ENCODE assay signal across 22 cellular contexts in the genomic region with DNA sequence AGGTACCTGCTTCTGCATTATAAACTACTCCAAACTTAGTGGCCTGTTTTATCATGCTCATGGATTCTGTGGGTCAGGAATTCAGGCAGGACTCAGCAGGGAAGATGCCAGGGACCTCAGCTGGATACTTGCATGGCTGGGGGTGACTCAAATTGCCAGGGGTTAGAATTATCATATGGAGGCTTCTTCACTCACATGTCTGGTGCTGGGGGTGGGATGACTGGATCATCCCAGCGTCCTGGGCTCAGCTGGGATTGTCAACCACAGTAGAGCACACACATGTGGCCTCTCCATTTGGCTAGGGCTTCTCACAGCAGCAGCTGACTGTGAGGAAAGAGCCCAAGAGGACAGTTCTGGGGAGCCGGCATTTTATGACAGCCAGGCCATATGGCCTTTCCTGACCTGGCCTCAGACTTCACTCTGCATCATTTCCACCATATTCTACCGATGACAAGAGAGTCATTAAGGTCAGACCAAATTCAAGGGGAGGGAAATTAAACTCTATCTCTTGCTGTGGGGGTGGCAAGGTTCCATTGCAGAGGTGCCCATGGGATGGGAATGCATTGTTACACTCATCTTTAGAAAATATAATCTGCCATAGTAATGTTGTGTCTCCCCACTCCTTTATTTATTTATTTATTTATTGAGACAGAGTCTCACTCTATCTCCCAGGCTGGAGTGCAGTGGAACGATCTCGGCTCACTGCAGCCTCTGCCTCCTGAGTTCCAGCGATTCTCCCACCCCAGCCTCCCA. TPM values are rescaled to one million over a fixed set of nuclear protein-coding genes. Genes with fewer than 3 reads are reported as not detected.
DNase-seq lines count a peak whose midpoint lies in the region; ATAC-seq and TF ChIP-seq lines count a peak whose summit lies in the region.
"Had no signal": no experiment of that assay in that cellular context is flagged by ENCODE, and none has a peak within 500 bp of the region (broad histone marks: within the 10 kb centered on the region; RNA-seq: fewer than 3 reads in every experiment).

No MANE protein-coding gene starts in this region.

- H3K27me3 Mint-ChIP-seq in neural progenitor cell (ENCODE audit: insufficient read depth, low read depth) = peaks cover 13% of the 10 kb centered on the region
- H3K27me3 Mint-ChIP-seq: CD4-positive, alpha-beta memory T cell had no signal

- no peak overlapping the region for H2BK15ac ChIP-seq in IMR-90 (ENCODE audit: low read depth, low read length)

- peaks cover 0 to 5% of the 10 kb centered on the region in 2 experiments; a peak in 1 of 4 replicates for H3K79me1 ChIP-seq in IMR-90 (ENCODE audit: low read depth in 1 of 2, low read length in 2 of 2)

- no peak overlapping the region for H3K4me3 Mint-ChIP-seq in neural progenitor cell
- H3K4me3 Mint-ChIP-seq: CD4-positive, alpha-beta memory T cell had no signal

- H3K9me3 Mint-ChIP-seq in neural progenitor cell = no peaks in the 10 kb centered on the region

- no TSS peak for BruUV-seq in IMR-90 (replicated peaks; lab: Mats Ljungman, UMichigan)

- DNase-seq in ELR (ENCODE audit: low read depth) (peak; percentile 30), IMR-90 (peak; percentile 19), foreskin fibroblast (peak; percentile 16 to 54), neural progenitor cell (ENCODE audit: low spot score) (no peak), LoVo (ENCODE audit: low spot score) (no peak), left cardiac atrium (no peak)
- DNase-seq in stimulated activated naive CD4-positive, alpha-beta T cell treated with Interleukin-2 at 50 U/mL for 16 hours (lab: John Stamatoyannopoulos, UW) = no peak
- DNase-seq: Caco-2; CD4-positive, alpha-beta memory T cell; DND-41; GDM1; NCI-H1105; NCI-H146; NCI-H2029; NCI-H446; NCI-H526; OCI-M1 had no signal

- no peak overlapping the region for H3K4me2 ChIP-seq in IMR-90 (ENCODE audit: low read depth, low read length)
- H3K4me2 ChIP-seq in neural progenitor cell = no peak overlapping the region
- H3K4me2 ChIP-seq: BLaER1 had no signal

- dilution Hi-C loops in IMR-90 (cut with HindIII; ENCODE audit: low sequenced_read_pairs, unreplicated experiment) = no loop called here

- in situ Hi-C loops in IMR-90 (cut with MboI; ENCODE audit: low sequenced_read_pairs) = no loop called here

- no CpG with 5 or more reads among the region's 6 CpGs for WGBS in IMR-90 (ENCODE audit: extremely low coverage in 2 of 2, insufficient read length in 1 of 2), 2 experiments

- intact Hi-C loops in IMR-90 (cut with micrococcal nuclease) = no loop called here
- intact Hi-C loops in left cardiac atrium (cut with DNase I) = no loop called here

- no peaks in the 10 kb centered on the region for H3K9me3 ChIP-seq in IMR-90 (ENCODE audit: control insufficient read depth, insufficient read depth, low read length)
- H3K9me3 ChIP-seq in neural progenitor cell (ENCODE audit: low read depth) = no peaks in the 10 kb centered on the region
- H3K9me3 ChIP-seq: BLaER1, Caco-2 had no signal

- H3K79me2 ChIP-seq in neural progenitor cell (ENCODE audit: low read depth) = no peaks in the 10 kb centered on the region

- H2BK20ac ChIP-seq in IMR-90 (ENCODE audit: low read depth, low read length) = no peak overlapping the region

- no peak for ATAC-seq in IMR-90 (ENCODE audit: low read depth)
- ATAC-seq in left cardiac atrium = no peak
- no peak for ATAC-seq in HG02938 (IDR thresholded peaks at IDR 0.05; ENCODE audit: unreplicated experiment)
- ATAC-seq: Right ventricle myocardium inferior had no signal

- H4K5ac ChIP-seq in IMR-90 (ENCODE audit: low read depth, low read length) = no peak overlapping the region

- no peak overlapping the region for H3K18ac ChIP-seq in IMR-90 (ENCODE audit: low read depth, low read length)

- no peak overlapping the region for H3K56ac ChIP-seq in IMR-90 (ENCODE audit: extremely low read depth, insufficient read depth, low read length)

- no peak overlapping the region for H4K91ac ChIP-seq in IMR-90 (ENCODE audit: insufficient read depth, low read depth, low read length)

- H3K9me1 ChIP-seq in IMR-90 (ENCODE audit: insufficient read depth, low read length) = peaks cover 9% of the 10 kb centered on the region

- peaks cover 6% of the 10 kb centered on the region for H3K4me1 Mint-ChIP-seq in neural progenitor cell

- POLR2A ChIA-PET in IMR-90 (lab: Charles Lee; ENCODE audit: unreplicated experiment) = no interaction called here

- H4K8ac ChIP-seq in IMR-90 (ENCODE audit: low read depth in 2 of 2, low read length in 2 of 2) = no peak overlapping the region

- H2AFZ ChIP-seq in IMR-90 (replicated peaks; ENCODE audit: low read length, poor library complexity) (no peak overlapping the region), neural progenitor cell (replicated peaks) (no peak overlapping the region)

- H2BK120ac ChIP-seq in IMR-90 (ENCODE audit: low read depth, low read length) = no peak overlapping the region

- CTCF ChIA-PET in IMR-90 (lab: Yijun Ruan, JAX) = no interaction called here

- no peaks in the 10 kb centered on the region for H3K36me3 Mint-ChIP-seq in neural progenitor cell

- no peak overlapping the region for H3K4ac ChIP-seq in IMR-90 (ENCODE audit: low read depth, low read length)

- peaks cover 3% of the 10 kb centered on the region; the same call in 1 of the 2 replicates for H3K4me1 ChIP-seq in IMR-90 (ENCODE audit: control insufficient read depth, insufficient read depth, low read length)
- H3K4me1 ChIP-seq in neural progenitor cell = no peaks in the 10 kb centered on the region

- no peak overlapping the region for H2BK5ac ChIP-seq in IMR-90 (ENCODE audit: low read depth, low read length, poor library complexity, severe bottlenecking)

- H3K9ac ChIP-seq in IMR-90 (ENCODE audit: low read depth, low read length) (no peak overlapping the region), neural progenitor cell (no peak overlapping the region)
- H3K9ac ChIP-seq: BLaER1 had no signal

- TF ChIP-seq CTCF in IMR-90 (conservative IDR thresholded peaks at IDR 0.05; ENCODE audit: low read depth, low read length) (no peak), foreskin fibroblast (IDR thresholded peaks at IDR 0.05; ENCODE audit: low read depth, low read length) (no peak), neural progenitor cell (IDR thresholded peaks at IDR 0.05) (no peak)

- H3K27me3 ChIP-seq in IMR-90 (ENCODE audit: control insufficient read depth, insufficient read depth, low read length) (no peaks in the 10 kb centered on the region), neural progenitor cell (no peaks in the 10 kb centered on the region)
- H3K27me3 ChIP-seq: BLaER1 had no signal

- 0 out of 2 replicates have a peak overlapping the region, but pooled peaks have one; percentile 8 for H2AK5ac ChIP-seq in IMR-90 (ENCODE audit: low read depth, low read length)

- H3F3A ChIP-seq in neural progenitor cell (ENCODE audit: low read depth) = peaks cover 12% of the 10 kb centered on the region

- H3K36me3 ChIP-seq in IMR-90 (ENCODE audit: control insufficient read depth, insufficient read depth, low read length) (no peaks in the 10 kb centered on the region), neural progenitor cell (no peaks in the 10 kb centered on the region)
- H3K36me3 ChIP-seq: BLaER1 had no signal

- H3K23ac ChIP-seq in IMR-90 (ENCODE audit: low read depth, low read length) = no peak overlapping the region

- H3K4me3 ChIP-seq in IMR-90 (ENCODE audit: insufficient read depth, low read depth, low read length) (no peak overlapping the region), foreskin fibroblast (ENCODE audit: low read depth in 1 of 2, low read length in 2 of 2) (no peak overlapping the region), neural progenitor cell (no peak overlapping the region)
- H3K4me3 ChIP-seq: BLaER1 had no signal

- H2AK9ac ChIP-seq in IMR-90 (replicated peaks; ENCODE audit: low read depth, low read length, poor library complexity) = no peak overlapping the region

- H3K27ac Mint-ChIP-seq in neural progenitor cell = peak overlapping the region; percentile 43
- H3K27ac Mint-ChIP-seq: CD4-positive, alpha-beta memory T cell had no signal

- no peak for TF ChIP-seq RAD21 in IMR-90 (IDR thresholded peaks at IDR 0.05; ENCODE audit: low read length)

- H3K27ac ChIP-seq in IMR-90 (ENCODE audit: insufficient read depth, low read length) (no peak overlapping the region), neural progenitor cell (no peak overlapping the region)
- H3K27ac ChIP-seq: BLaER1 had no signal

- H3K14ac ChIP-seq in IMR-90 (replicated peaks; ENCODE audit: low read depth, low read length) = no peak overlapping the region

- no peaks in the 10 kb centered on the region for H4K20me1 ChIP-seq in IMR-90 (ENCODE audit: insufficient read depth, low read length)
- H4K20me1 ChIP-seq in neural progenitor cell (ENCODE audit: low read depth) = no peaks in the 10 kb centered on the region
- H4K20me1 ChIP-seq: BLaER1 had no signal

- no peak for TF ChIP-seq POLR2A in IMR-90 (IDR thresholded peaks at IDR 0.05; ENCODE audit: low read depth, low read length)

RNA-seq across cellular contexts. Expression of gene GRK6, which starts 5.3 kb away (rescaled TPM):
- total RNA-seq in IMR-90 (2012; rRNA removed) = 30.1 and 35.0 TPM in 2 replicates
- polyA plus RNA-seq in IMR-90 (2012; rRNA removed) = 25.3 and 30.1 TPM in 2 replicates
- 29.1 and 34.2 TPM in 2 replicates for polyA plus RNA-seq in IMR-90 (2012; cell fraction: cytosol; rRNA removed)
- polyA plus RNA-seq in IMR-90 (2012; cell fraction: nucleus; rRNA removed; ENCODE audit: low replicate concordance) = 23.2 and 34.3 TPM in 2 replicates
- total RNA-seq in neural progenitor cell (ENCODE audit: low replicate concordance) = 24.0 and 50.6 TPM in 2 replicates
- total RNA-seq in left cardiac atrium = 10 to 100 TPM; 14.6 to 20.1 TPM

RNA-seq across cellular contexts. Expression of gene F12, which starts 11.9 kb away (rescaled TPM):
- total RNA-seq in IMR-90 (2012; rRNA removed) (0.36 and 0.56 TPM in 2 replicates), neural progenitor cell (ENCODE audit: low replicate concordance) (2.0 TPM in 1 of 2 replicates, not detected in the other), left cardiac atrium (under 1 TPM; 0.27 to 0.39 TPM)
- polyA plus RNA-seq in IMR-90 (2012; rRNA removed) = 1.2 and 1.4 TPM in 2 replicates
- polyA plus RNA-seq in IMR-90 (2012; cell fraction: cytosol; rRNA removed) = 1.2 and 1.5 TPM in 2 replicates
- polyA plus RNA-seq in IMR-90 (2012; cell fraction: nucleus; rRNA removed; ENCODE audit: low replicate concordance) = 1.3 and 4.0 TPM in 2 replicates
- total RNA-seq: CD4-positive, alpha-beta memory T cell; Right ventricle myocardium inferior had no signal

RNA-seq across cellular contexts. Expression of gene PFN3, which starts 20.8 kb away (rescaled TPM):
- total RNA-seq in IMR-90 (2012; rRNA removed) (not detected in 2 replicates), neural progenitor cell (ENCODE audit: low replicate concordance) (not detected in 2 replicates), left cardiac atrium (not detected)
- not detected in 2 replicates for polyA plus RNA-seq in IMR-90 (2012; rRNA removed)
- polyA plus RNA-seq in IMR-90 (2012; cell fraction: cytosol; rRNA removed) = not detected in 2 replicates
- polyA plus RNA-seq in IMR-90 (2012; cell fraction: nucleus; rRNA removed; ENCODE audit: low replicate concordance) = not detected in 2 replicates
- total RNA-seq: Caco-2; CD4-positive, alpha-beta memory T cell; H1; Right ventricle myocardium inferior; SK-MEL-5 had no signal
- polyA plus RNA-seq: CD4-positive, alpha-beta memory T cell; H1 had no signal

RNA-seq across cellular contexts. Expression of gene PRR7, which starts 25.4 kb away (rescaled TPM):
- total RNA-seq in IMR-90 (2012; rRNA removed) (1.1 TPM in 2 replicates), neural progenitor cell (ENCODE audit: low replicate concordance) (4.5 and 31.7 TPM in 2 replicates), left cardiac atrium (1 to 10 TPM in 1 of 2 donors, under 1 TPM in 1; 0.59 to 1.6 TPM)
- 10.1 and 13.6 TPM in 2 replicates for polyA plus RNA-seq in IMR-90 (2012; rRNA removed)
- 11.9 and 36.3 TPM in 2 replicates for polyA plus RNA-seq in IMR-90 (2012; cell fraction: cytosol; rRNA removed)
- 12.9 and 42.6 TPM in 2 replicates for polyA plus RNA-seq in IMR-90 (2012; cell fraction: nucleus; rRNA removed; ENCODE audit: low replicate concordance)

RNA-seq across cellular contexts. Expression of gene SLC34A1, which starts 37.0 kb away (rescaled TPM):
- total RNA-seq in IMR-90 (2012; rRNA removed) (not detected in 2 replicates), neural progenitor cell (ENCODE audit: low replicate concordance) (not detected in 2 replicates), left cardiac atrium (not detected)
- polyA plus RNA-seq in IMR-90 (2012; rRNA removed) = not detected in 2 replicates
- polyA plus RNA-seq in IMR-90 (2012; cell fraction: cytosol; rRNA removed) = 0.01 TPM in 1 of 2 replicates, not detected in the other
- polyA plus RNA-seq in IMR-90 (2012; cell fraction: nucleus; rRNA removed; ENCODE audit: low replicate concordance) = 0.02 and 0.05 TPM in 2 replicates
- total RNA-seq: Caco-2, H1, Right ventricle myocardium inferior had no signal
- polyA plus RNA-seq: CD4-positive, alpha-beta memory T cell; H1 had no signal

Comparison
In these comparisons a context has a peak if more than half of its experiments do, and no peak if none do; other contexts are left out.
1. DNase-seq: peak in ELR (single experiment), IMR-90 (single experiment) and foreskin fibroblast (2 of 2); none in neural progenitor cell (single experiment), LoVo (single experiment), stimulated activated naive CD4-positive, alpha-beta T cell treated with Interleukin-2 at 50 U/mL for 16 hours (single experiment) and left cardiac atrium (single experiment).